ENCODE assay signal across 8 cellular contexts in the genomic region with DNA sequence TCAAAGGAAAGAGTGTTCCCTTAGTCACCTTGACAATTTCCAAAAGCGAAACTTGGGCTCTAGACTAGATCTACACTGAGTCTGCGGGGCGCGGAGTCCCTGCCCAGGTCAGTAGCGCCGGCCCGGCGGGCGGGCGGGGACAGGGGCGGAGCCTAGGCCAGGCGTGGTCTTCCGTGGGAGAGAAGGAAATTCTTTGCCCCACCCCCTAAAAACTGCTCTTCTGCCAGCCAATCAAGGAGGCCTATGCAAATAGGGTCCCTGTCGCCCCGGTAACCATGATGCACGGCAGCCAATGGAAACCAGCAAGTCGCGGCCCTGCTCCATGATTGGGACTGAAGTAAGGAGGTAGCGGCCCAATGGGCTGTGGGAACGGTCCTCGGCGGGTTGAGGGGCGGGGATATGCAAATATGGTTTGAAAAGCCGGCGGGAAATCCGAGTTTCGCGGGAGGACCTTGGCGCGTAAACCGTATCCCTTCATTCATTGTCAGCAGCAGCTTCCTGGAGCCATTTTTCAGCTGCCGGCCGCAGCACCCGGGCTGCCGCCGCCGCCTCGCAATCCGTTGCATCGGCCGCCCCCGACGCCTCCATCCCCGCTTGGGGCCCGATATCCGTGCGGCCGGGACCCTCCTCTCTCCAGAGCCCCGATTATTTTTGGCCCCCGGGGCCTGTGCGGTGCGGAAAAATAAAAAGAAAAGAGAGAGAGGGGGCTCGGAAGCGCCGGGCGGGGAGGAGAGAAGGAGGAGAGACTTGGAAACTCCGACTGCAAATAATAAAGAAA. TPM values are rescaled to one million over a fixed set of nuclear protein-coding genes. Genes with fewer than 3 reads are reported as not detected.
DNase-seq lines count a peak whose midpoint lies in the region; ATAC-seq and TF ChIP-seq lines count a peak whose summit lies in the region.

A gene (plus strand): TSS at position 477 of the 778 bp plus-strand sequence. CDS start 354 bp downstream, outside the sequence.

- H3K36me3 ChIP-seq in kidney epithelial cell (ENCODE audit: control insufficient read depth, insufficient read depth, low read length) = no peaks in the 10 kb centered on the region

- H3K9me3 Mint-ChIP-seq in activated CD4-positive, alpha-beta T cell treated with anti-CD3 and anti-CD28 coated beads for 36 hours (ENCODE audit: low read depth) = no peaks in the 10 kb centered on the region

- H3K4me3 Mint-ChIP-seq in activated CD4-positive, alpha-beta T cell treated with anti-CD3 and anti-CD28 coated beads for 36 hours = peak within 1 kb of the TSS; percentile 96

- ATAC-seq in HG03442 (IDR thresholded peaks at IDR 0.05; ENCODE audit: unreplicated experiment) = peak; percentile 83
- ATAC-seq in activated CD4-positive, alpha-beta T cell treated with anti-CD3 and anti-CD28 coated beads for 36 hours = peak; percentile 84

- CTCF ChIA-PET in activated CD4-positive, alpha-beta T cell treated with anti-CD3 and anti-CD28 coated beads for 36 hours (lab: Charles Lee) = interaction anchor here (1.3 kb wide), 1 partner anchor 126 kb away, joined by 4 read pairs; no protein-coding TSS in a partner anchor

- H3K4me1 Mint-ChIP-seq in activated CD4-positive, alpha-beta T cell treated with anti-CD3 and anti-CD28 coated beads for 36 hours = peaks cover 30% of the 10 kb centered on the region

- H3K27ac Mint-ChIP-seq in activated CD4-positive, alpha-beta T cell treated with anti-CD3 and anti-CD28 coated beads for 36 hours = peak within 1 kb of the TSS; percentile 99

- POLR2A ChIA-PET in activated CD4-positive, alpha-beta T cell treated with anti-CD3 and anti-CD28 coated beads for 36 hours (lab: Charles Lee) = interaction anchor here (0.6 to 1.0 kb wide), 2 partner anchors 24 to 36 kb away, joined by 3 to 4 read pairs; no protein-coding TSS in a partner anchor

- H3K4me3 ChIP-seq in choroid plexus epithelial cell (ENCODE audit: low read depth, low read length) = peak within 1 kb of the TSS; percentile 78
- H3K4me3 ChIP-seq in kidney epithelial cell (ENCODE audit: low read depth, low read length) = peak within 1 kb of the TSS; percentile 92

- H3K27me3 Mint-ChIP-seq in activated CD4-positive, alpha-beta T cell treated with anti-CD3 and anti-CD28 coated beads for 36 hours = no peaks in the 10 kb centered on the region

- peak; percentile 100 for DNase-seq in Ammon's horn (ENCODE audit: low spot score)
- peak; percentile 98 for DNase-seq in GM19238 (ENCODE audit: insufficient read length, low spot score)
- peak; percentile 98 to 100 for DNase-seq in NCI-H524 (lab: John Stamatoyannopoulos, UW)
- peak; percentile 99 for DNase-seq in activated CD4-positive, alpha-beta T cell treated with anti-CD3 and anti-CD28 coated beads for 36 hours
- peak; percentile 100 for DNase-seq in choroid plexus epithelial cell (ENCODE audit: low read depth)
- peak; percentile 100 for DNase-seq in kidney epithelial cell (ENCODE audit: low read depth)
- peak; percentile 98 to 100 for DNase-seq in stimulated activated CD4-positive, alpha-beta T cell treated with anti-CD3 and anti-CD28 coated beads, Interleukin-15, amount 100 ng/mL, for 48 hours (ENCODE audit: low read depth in 2 of 2)

- H3K36me3 Mint-ChIP-seq in activated CD4-positive, alpha-beta T cell treated with anti-CD3 and anti-CD28 coated beads for 36 hours (ENCODE audit: low read depth) = peaks cover 15% of the 10 kb centered on the region

- H3K27me3 ChIP-seq in kidney epithelial cell (ENCODE audit: control insufficient read depth, insufficient read depth, low read length) = no peaks in the 10 kb centered on the region

- TF ChIP-seq CTCF in choroid plexus epithelial cell (conservative IDR thresholded peaks at IDR 0.05; ENCODE audit: low read depth, low read length) (no peak), kidney epithelial cell (IDR thresholded peaks at IDR 0.05; ENCODE audit: insufficient read depth, low read length, poor library complexity, severe bottlenecking) (no peak)

- intact Hi-C loops in activated CD4-positive, alpha-beta T cell treated with anti-CD3 and anti-CD28 coated beads for 36 hours (cut with DNase I, micrococcal nuclease) = loop anchor here (1.0 to 5.0 kb wide), 9 partner anchors 34 to 1187 kb away; a partner anchor contains a TSS

RNA-seq across cellular contexts. Expression of the gene that starts here (rescaled TPM):
- 10 to 100 TPM; 17.3 to 17.5 TPM for total RNA-seq in activated CD4-positive, alpha-beta T cell treated with anti-CD3 and anti-CD28 coated beads for 36 hours
- total RNA-seq in kidney epithelial cell = 14.9 and 16.6 TPM in 2 replicates

Comparison
In these comparisons a context has a peak if more than half of its experiments do, and no peak if none do; other contexts are left out.
1. Peak in every context shown above with its lines: DNase-seq, ATAC-seq and H3K4me3 ChIP-seq.